ENCODE assay signal across 1 cellular context in the genomic region with DNA sequence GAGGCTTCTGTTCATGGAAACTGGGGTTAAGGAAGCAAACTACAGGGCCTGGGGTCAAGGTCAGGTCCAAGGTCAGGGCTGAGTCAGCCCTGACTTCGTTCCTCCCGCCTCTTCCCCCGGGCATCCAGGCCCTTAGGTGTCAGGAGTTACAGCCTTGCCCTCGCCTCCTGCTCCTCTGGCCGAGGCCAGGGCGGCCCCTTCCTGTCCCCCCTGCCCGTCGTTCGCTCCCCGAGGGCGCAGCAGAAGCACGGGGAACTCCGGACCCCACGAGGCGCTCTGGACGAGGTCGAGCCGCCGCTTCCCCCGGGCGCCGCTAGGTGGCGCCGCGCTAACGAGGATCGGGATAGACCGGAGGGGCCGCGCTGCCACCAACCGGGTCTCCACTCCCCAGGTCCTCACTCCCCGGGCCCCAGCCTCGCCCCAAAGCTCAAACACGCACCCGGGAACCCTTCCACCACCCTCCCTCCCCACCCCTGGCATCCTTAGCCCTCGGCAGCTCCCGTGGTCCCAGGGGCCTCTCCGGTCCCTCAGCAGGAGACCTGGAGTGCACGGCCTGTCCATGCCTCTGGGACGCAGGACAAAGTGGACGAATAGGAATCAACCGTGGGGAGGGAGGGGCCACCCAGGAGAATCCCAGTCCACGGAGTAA.
TF ChIP-seq lines count a peak whose summit lies in the region.

No MANE protein-coding gene starts in this region.

TF ChIP-seq in HepG2, 621 proteins besides CTCF, POLR2A, EP300 and RAD21 (continued from another document and continues in another):
- TF ChIP-seq, protein P1, sequence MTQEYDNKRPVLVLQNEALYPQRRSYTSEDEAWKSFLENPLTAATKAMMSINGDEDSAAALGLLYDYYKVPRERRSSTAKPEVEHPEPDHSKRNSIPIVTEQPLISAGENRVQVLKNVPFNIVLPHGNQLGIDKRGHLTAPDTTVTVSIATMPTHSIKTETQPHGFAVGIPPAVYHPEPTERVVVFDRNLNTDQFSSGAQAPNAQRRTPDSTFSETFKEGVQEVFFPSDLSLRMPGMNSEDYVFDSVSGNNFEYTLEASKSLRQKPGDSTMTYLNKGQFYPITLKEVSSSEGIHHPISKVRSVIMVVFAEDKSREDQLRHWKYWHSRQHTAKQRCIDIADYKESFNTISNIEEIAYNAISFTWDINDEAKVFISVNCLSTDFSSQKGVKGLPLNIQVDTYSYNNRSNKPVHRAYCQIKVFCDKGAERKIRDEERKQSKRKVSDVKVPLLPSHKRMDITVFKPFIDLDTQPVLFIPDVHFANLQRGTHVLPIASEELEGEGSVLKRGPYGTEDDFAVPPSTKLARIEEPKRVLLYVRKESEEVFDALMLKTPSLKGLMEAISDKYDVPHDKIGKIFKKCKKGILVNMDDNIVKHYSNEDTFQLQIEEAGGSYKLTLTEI (CRISPR knock-in tag; conservative IDR thresholded peaks at IDR 0.05) = no peak
- no peak for TF ChIP-seq KMT2B (CRISPR knock-in tag; IDR thresholded peaks at IDR 0.05)
- no peak for TF ChIP-seq ZKSCAN1 (IDR thresholded peaks at IDR 0.05; ENCODE audit: low read length)
- no peak for TF ChIP-seq ZKSCAN8 (CRISPR knock-in tag; IDR thresholded peaks at IDR 0.05; ENCODE audit: borderline replicate concordance)
- no peak for TF ChIP-seq ZNF577 (CRISPR knock-in tag; IDR thresholded peaks at IDR 0.05; ENCODE audit: borderline replicate concordance, low read depth)
- TF ChIP-seq PRMT3 (CRISPR knock-in tag; IDR thresholded peaks at IDR 0.05; ENCODE audit: borderline replicate concordance, low read depth) = no peak
- TF ChIP-seq, protein P2, sequence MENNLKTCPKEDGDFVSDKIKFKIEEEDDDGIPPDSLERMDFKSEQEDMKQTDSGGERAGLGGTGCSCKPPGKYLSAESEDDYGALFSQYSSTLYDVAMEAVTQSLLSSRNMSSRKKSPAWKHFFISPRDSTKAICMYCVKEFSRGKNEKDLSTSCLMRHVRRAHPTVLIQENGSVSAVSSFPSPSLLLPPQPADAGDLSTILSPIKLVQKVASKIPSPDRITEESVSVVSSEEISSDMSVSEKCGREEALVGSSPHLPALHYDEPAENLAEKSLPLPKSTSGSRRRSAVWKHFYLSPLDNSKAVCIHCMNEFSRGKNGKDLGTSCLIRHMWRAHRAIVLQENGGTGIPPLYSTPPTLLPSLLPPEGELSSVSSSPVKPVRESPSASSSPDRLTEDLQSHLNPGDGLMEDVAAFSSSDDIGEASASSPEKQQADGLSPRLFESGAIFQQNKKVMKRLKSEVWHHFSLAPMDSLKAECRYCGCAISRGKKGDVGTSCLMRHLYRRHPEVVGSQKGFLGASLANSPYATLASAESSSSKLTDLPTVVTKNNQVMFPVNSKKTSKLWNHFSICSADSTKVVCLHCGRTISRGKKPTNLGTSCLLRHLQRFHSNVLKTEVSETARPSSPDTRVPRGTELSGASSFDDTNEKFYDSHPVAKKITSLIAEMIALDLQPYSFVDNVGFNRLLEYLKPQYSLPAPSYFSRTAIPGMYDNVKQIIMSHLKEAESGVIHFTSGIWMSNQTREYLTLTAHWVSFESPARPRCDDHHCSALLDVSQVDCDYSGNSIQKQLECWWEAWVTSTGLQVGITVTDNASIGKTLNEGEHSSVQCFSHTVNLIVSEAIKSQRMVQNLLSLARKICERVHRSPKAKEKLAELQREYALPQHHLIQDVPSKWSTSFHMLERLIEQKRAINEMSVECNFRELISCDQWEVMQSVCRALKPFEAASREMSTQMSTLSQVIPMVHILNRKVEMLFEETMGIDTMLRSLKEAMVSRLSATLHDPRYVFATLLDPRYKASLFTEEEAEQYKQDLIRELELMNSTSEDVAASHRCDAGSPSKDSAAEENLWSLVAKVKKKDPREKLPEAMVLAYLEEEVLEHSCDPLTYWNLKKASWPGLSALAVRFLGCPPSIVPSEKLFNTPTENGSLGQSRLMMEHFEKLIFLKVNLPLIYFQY (CRISPR knock-in tag; IDR thresholded peaks at IDR 0.05; ENCODE audit: borderline replicate concordance) = no peak
- TF ChIP-seq TOPORS (CRISPR knock-in tag; IDR thresholded peaks at IDR 0.05) = no peak
- TF ChIP-seq GPN1 (CRISPR knock-in tag; IDR thresholded peaks at IDR 0.05; ENCODE audit: borderline replicate concordance) = no peak
- no peak for TF ChIP-seq ZNF180 (CRISPR knock-in tag; IDR thresholded peaks at IDR 0.05; ENCODE audit: borderline replicate concordance, low read depth)
- TF ChIP-seq ZMYM3 (CRISPR knock-in tag; IDR thresholded peaks at IDR 0.05) = peak; percentile 42; the same call in 1 of the 2 replicates
- TF ChIP-seq ZNF687 (CRISPR knock-in tag; IDR thresholded peaks at IDR 0.05) = peak; percentile 77
- TF ChIP-seq HBP1 (CRISPR knock-in tag; IDR thresholded peaks at IDR 0.05; ENCODE audit: low read depth) = no peak
- TF ChIP-seq, protein P3, sequence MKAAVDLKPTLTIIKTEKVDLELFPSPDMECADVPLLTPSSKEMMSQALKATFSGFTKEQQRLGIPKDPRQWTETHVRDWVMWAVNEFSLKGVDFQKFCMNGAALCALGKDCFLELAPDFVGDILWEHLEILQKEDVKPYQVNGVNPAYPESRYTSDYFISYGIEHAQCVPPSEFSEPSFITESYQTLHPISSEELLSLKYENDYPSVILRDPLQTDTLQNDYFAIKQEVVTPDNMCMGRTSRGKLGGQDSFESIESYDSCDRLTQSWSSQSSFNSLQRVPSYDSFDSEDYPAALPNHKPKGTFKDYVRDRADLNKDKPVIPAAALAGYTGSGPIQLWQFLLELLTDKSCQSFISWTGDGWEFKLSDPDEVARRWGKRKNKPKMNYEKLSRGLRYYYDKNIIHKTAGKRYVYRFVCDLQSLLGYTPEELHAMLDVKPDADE (CRISPR knock-in tag; IDR thresholded peaks at IDR 0.05) = no peak
- no peak for TF ChIP-seq ZMAT3 (CRISPR knock-in tag; conservative IDR thresholded peaks at IDR 0.05)
- TF ChIP-seq XBP1 (CRISPR knock-in tag; IDR thresholded peaks at IDR 0.05) = no peak
- no peak for TF ChIP-seq ZNF17 (CRISPR knock-in tag; IDR thresholded peaks at IDR 0.05)
- no peak for TF ChIP-seq MAZ (IDR thresholded peaks at IDR 0.05; ENCODE audit: borderline replicate concordance, low read depth, low read length)
- TF ChIP-seq MAZ (CRISPR knock-in tag; IDR thresholded peaks at IDR 0.05; ENCODE audit: low read depth) = peak; percentile 73
- no peak for TF ChIP-seq MATR3 (CRISPR knock-in tag; IDR thresholded peaks at IDR 0.05)
- no peak for TF ChIP-seq TARDBP (CRISPR knock-in tag; IDR thresholded peaks at IDR 0.05)
- TF ChIP-seq, protein P4, sequence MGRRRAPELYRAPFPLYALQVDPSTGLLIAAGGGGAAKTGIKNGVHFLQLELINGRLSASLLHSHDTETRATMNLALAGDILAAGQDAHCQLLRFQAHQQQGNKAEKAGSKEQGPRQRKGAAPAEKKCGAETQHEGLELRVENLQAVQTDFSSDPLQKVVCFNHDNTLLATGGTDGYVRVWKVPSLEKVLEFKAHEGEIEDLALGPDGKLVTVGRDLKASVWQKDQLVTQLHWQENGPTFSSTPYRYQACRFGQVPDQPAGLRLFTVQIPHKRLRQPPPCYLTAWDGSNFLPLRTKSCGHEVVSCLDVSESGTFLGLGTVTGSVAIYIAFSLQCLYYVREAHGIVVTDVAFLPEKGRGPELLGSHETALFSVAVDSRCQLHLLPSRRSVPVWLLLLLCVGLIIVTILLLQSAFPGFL (CRISPR knock-in tag; IDR thresholded peaks at IDR 0.05) = no peak
- TF ChIP-seq PRDM4 (CRISPR knock-in tag; IDR thresholded peaks at IDR 0.05; ENCODE audit: borderline replicate concordance) = no peak
- TF ChIP-seq, protein P5, sequence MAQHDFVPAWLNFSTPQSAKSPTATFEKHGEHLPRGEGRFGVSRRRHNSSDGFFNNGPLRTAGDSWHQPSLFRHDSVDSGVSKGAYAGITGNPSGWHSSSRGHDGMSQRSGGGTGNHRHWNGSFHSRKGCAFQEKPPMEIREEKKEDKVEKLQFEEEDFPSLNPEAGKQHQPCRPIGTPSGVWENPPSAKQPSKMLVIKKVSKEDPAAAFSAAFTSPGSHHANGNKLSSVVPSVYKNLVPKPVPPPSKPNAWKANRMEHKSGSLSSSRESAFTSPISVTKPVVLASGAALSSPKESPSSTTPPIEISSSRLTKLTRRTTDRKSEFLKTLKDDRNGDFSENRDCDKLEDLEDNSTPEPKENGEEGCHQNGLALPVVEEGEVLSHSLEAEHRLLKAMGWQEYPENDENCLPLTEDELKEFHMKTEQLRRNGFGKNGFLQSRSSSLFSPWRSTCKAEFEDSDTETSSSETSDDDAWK (CRISPR knock-in tag; IDR thresholded peaks at IDR 0.05) = no peak
- no peak for TF ChIP-seq CHD4 (IDR thresholded peaks at IDR 0.05; ENCODE audit: borderline replicate concordance, low read length)
- TF ChIP-seq NFIC (IDR thresholded peaks at IDR 0.05; ENCODE audit: low read length) = no peak
- TF ChIP-seq HNRNPLL (IDR thresholded peaks at IDR 0.05; ENCODE audit: low read depth, low read length, poor library complexity, severe bottlenecking) = no peak
- TF ChIP-seq SIN3A (IDR thresholded peaks at IDR 0.05; ENCODE audit: borderline replicate concordance, low read depth, low read length) = no peak
- TF ChIP-seq SP4 (CRISPR knock-in tag; IDR thresholded peaks at IDR 0.05) = peak; percentile 31; the same call in 1 of the 2 replicates
- TF ChIP-seq ARID5B (CRISPR knock-in tag; IDR thresholded peaks at IDR 0.05) = peak; percentile 14; the same call in 1 of the 2 replicates
- TF ChIP-seq CHD2 (IDR thresholded peaks at IDR 0.05; ENCODE audit: low read depth, low read length) = no peak
- no peak for TF ChIP-seq ZNF543 (CRISPR knock-in tag; IDR thresholded peaks at IDR 0.05)
- TF ChIP-seq SMAD9 (CRISPR knock-in tag; IDR thresholded peaks at IDR 0.05) = no peak
